Comparison of ENCODE assay signal across 8 cellular contexts in genomic region chr17:65794572-65794971, GRCh38.
A peak's percentile ranks its signal among the peaks of the same experiment; 100 is the strongest.
DNase-seq lines count a peak whose midpoint lies in the region; ATAC-seq and TF ChIP-seq lines count a peak whose summit lies in the region.

No MANE protein-coding gene starts in this region.

- H3K4me3 Mint-ChIP-seq in activated T-cell treated with anti-CD3 and anti-CD28 coated beads, Interleukin-2, amount 50 U/mL, for 4 hours: no peak overlapping the region

- DNase-seq in left ventricle myocardium superior (no peak), right atrium auricular region (ENCODE audit: low spot score) (no peak), OCI-LY7 (ENCODE audit: low spot score) (peak; percentile 16), foreskin keratinocyte (peak in 1 of 2 donors; percentile 15)
- no peak for DNase-seq in activated T-cell treated with anti-CD3 and anti-CD28 coated beads, Interleukin-2, amount 50 U/mL, for 4 hours

- H3K4me1 ChIP-seq in right atrium auricular region (no peaks in the 10 kb centered on the region), OCI-LY7 (ENCODE audit: insufficient read depth, low read length, poor library complexity, severe bottlenecking) (no peaks in the 10 kb centered on the region), foreskin keratinocyte (no peaks in the 10 kb centered on the region)

- peaks cover 5% of the 10 kb centered on the region for H3K4me1 Mint-ChIP-seq in activated T-cell treated with anti-CD3 and anti-CD28 coated beads, Interleukin-2, amount 50 U/mL, for 4 hours (ENCODE audit: low read depth)

- no peaks in the 10 kb centered on the region for H3K9me2 ChIP-seq in OCI-LY7 (ENCODE audit: insufficient read depth, low read length)

- BruUV-seq in OCI-LY7 (replicated peaks; lab: Mats Ljungman, UMichigan): no TSS peak

- no peaks in the 10 kb centered on the region for H4K20me1 ChIP-seq in OCI-LY7 (ENCODE audit: insufficient read depth, low read length)

- H3K4me3 ChIP-seq in right atrium auricular region (no peak overlapping the region), OCI-LY7 (ENCODE audit: low read depth, low read length, poor library complexity, severe bottlenecking) (no peak overlapping the region)

- peaks cover 1% of the 10 kb centered on the region for H3K27me3 Mint-ChIP-seq in activated T-cell treated with anti-CD3 and anti-CD28 coated beads, Interleukin-2, amount 50 U/mL, for 4 hours (ENCODE audit: low read depth)

- intact Hi-C loops in left ventricle myocardium superior (cut with micrococcal nuclease): loop anchor here (10.0 kb wide), 1 partner anchor 340 kb away; no protein-coding TSS in a partner anchor
- intact Hi-C loops in OCI-LY7 (cut with micrococcal nuclease; ENCODE audit: unreplicated experiment): loop anchor here (10.0 kb wide), 1 partner anchor 500 kb away; no protein-coding TSS in a partner anchor

- POLR2A ChIA-PET in OCI-LY7 (lab: Charles Lee): no interaction called here

- no peaks in the 10 kb centered on the region for H3K36me3 ChIP-seq in right atrium auricular region
- no peaks in the 10 kb centered on the region for H3K36me3 ChIP-seq in OCI-LY7 (ENCODE audit: insufficient read depth, low read length)

- ATAC-seq in left ventricle myocardium superior: peak; percentile 30
- peak; percentile 68 for ATAC-seq in foreskin keratinocyte
- no peak for ATAC-seq in HG03521 (IDR thresholded peaks at IDR 0.05; ENCODE audit: unreplicated experiment)
- no peak for ATAC-seq in activated CD4-positive, CD25-positive, alpha-beta regulatory T cell treated with anti-CD3 and anti-CD28 coated beads, Interleukin-2, amount 50 U/mL, for 24 hours
- no peak for ATAC-seq in activated T-cell treated with anti-CD3 and anti-CD28 coated beads, Interleukin-2, amount 50 U/mL, for 4 hours
- ATAC-seq in HG02623 (IDR thresholded peaks at IDR 0.05; ENCODE audit: unreplicated experiment): no peak

- no peaks in the 10 kb centered on the region for H3K9me3 ChIP-seq in right atrium auricular region
- H3K9me3 ChIP-seq in OCI-LY7 (ENCODE audit: low read length): no peaks in the 10 kb centered on the region

- no peaks in the 10 kb centered on the region for H3K36me3 Mint-ChIP-seq in activated T-cell treated with anti-CD3 and anti-CD28 coated beads, Interleukin-2, amount 50 U/mL, for 4 hours (ENCODE audit: insufficient read depth)

- CTCF ChIA-PET in OCI-LY7 (lab: Charles Lee; ENCODE audit: unreplicated experiment): no interaction called here

- no peak overlapping the region for H3K4me2 ChIP-seq in OCI-LY7 (ENCODE audit: low read length)

- H3K79me2 ChIP-seq in OCI-LY7 (ENCODE audit: insufficient read depth, low read depth, low read length): no peaks in the 10 kb centered on the region

- H3K27me3 ChIP-seq in right atrium auricular region (no peaks in the 10 kb centered on the region), foreskin keratinocyte (peaks cover 5% of the 10 kb centered on the region)

- H3K9me3 Mint-ChIP-seq in activated T-cell treated with anti-CD3 and anti-CD28 coated beads, Interleukin-2, amount 50 U/mL, for 4 hours: no peaks in the 10 kb centered on the region

- TF ChIP-seq CTCF in right atrium auricular region (IDR thresholded peaks at IDR 0.05): peak in 1 of 2 donors; percentile 48
- peak; percentile 66 for TF ChIP-seq CTCF in OCI-LY7 (conservative IDR thresholded peaks at IDR 0.05; ENCODE audit: low read length)
- TF ChIP-seq CTCF in foreskin keratinocyte (conservative IDR thresholded peaks at IDR 0.05): peak; percentile 65

- no peak overlapping the region for H2AFZ ChIP-seq in OCI-LY7 (ENCODE audit: low read length)

- no peak overlapping the region for H3K27ac ChIP-seq in right atrium auricular region
- no peak overlapping the region for H3K27ac ChIP-seq in OCI-LY7 (ENCODE audit: low read depth, low read length, poor library complexity, severe bottlenecking)
- no peak overlapping the region for H3K27ac ChIP-seq in foreskin keratinocyte

Comparison
In these comparisons a context has a peak if more than half of its experiments do, and no peak if none do; other contexts are left out.
1. ATAC-seq: peak in left ventricle myocardium superior (single experiment) and foreskin keratinocyte (single experiment); none in HG03521 (single experiment), activated CD4-positive, CD25-positive, alpha-beta regulatory T cell treated with anti-CD3 and anti-CD28 coated beads, Interleukin-2, amount 50 U/mL, for 24 hours (0 of 2), activated T-cell treated with anti-CD3 and anti-CD28 coated beads, Interleukin-2, amount 50 U/mL, for 4 hours (0 of 2) and HG02623 (single experiment).